In genomic region chr1:149936076-149936991, GRCh38 we compare ENCODE assay signal across 1 cellular context.
TF ChIP-seq lines count a peak whose summit lies in the region.

TSS of gene MTMR11 (minus strand) at chr1:149936879. CDS start at chr1:149936647, 232 bp downstream.

TF ChIP-seq in HEK293, 187 proteins besides CTCF, POLR2A, EP300 and RAD21 (continued from another document):
- TF ChIP-seq ZBTB11 (tag by site-specific recombination; conservative IDR thresholded peaks at IDR 0.05; ENCODE audit: low read depth) (no peak), ZSCAN23 (tag by site-specific recombination; IDR thresholded peaks at IDR 0.05) (no peak), ZBTB17 (tag by site-specific recombination; IDR thresholded peaks at IDR 0.05) (peak; percentile 89), ZNF776 (tag by site-specific recombination; IDR thresholded peaks at IDR 0.05; ENCODE audit: borderline replicate concordance) (no peak), ZBTB48 (tag by site-specific recombination; IDR thresholded peaks at IDR 0.05) (peak; percentile 64), ZNF624 (tag by site-specific recombination; IDR thresholded peaks at IDR 0.05) (no peak), ZFP41 (tag by site-specific recombination; IDR thresholded peaks at IDR 0.05; ENCODE audit: borderline replicate concordance) (no peak), ZNF394 (tag by site-specific recombination; IDR thresholded peaks at IDR 0.05; ENCODE audit: borderline replicate concordance) (no peak), FEZF1 (tag by site-specific recombination; IDR thresholded peaks at IDR 0.05) (no peak), ZNF707 (tag by site-specific recombination; IDR thresholded peaks at IDR 0.05) (no peak), ZBTB20 (tag by site-specific recombination; IDR thresholded peaks at IDR 0.05) (no peak), IKZF3 (tag by site-specific recombination; IDR thresholded peaks at IDR 0.05) (no peak), SP3 (tag by site-specific recombination; IDR thresholded peaks at IDR 0.05) (peak; percentile 9), ZNF335 (tag by site-specific recombination; conservative IDR thresholded peaks at IDR 0.05) (peak; percentile 69), ZBTB10 (tag by site-specific recombination; IDR thresholded peaks at IDR 0.05) (0 out of 2 replicates have a peak, but pooled peaks have one; percentile 27), ZNF350 (tag by site-specific recombination; IDR thresholded peaks at IDR 0.05) (no peak), SP2 (tag by site-specific recombination; IDR thresholded peaks at IDR 0.05) (no peak; the same call in 1 of the 2 replicates), ZSCAN18 (tag by site-specific recombination; IDR thresholded peaks at IDR 0.05) (no peak), KLF9 (tag by site-specific recombination; IDR thresholded peaks at IDR 0.05; ENCODE audit: low read depth) (peak; percentile 47; the same call in 1 of the 2 replicates), GLIS1 (tag by site-specific recombination; IDR thresholded peaks at IDR 0.05) (no peak), PRDM2 (tag by site-specific recombination; IDR thresholded peaks at IDR 0.05; ENCODE audit: borderline replicate concordance) (no peak), ZNF777 (tag by site-specific recombination; IDR thresholded peaks at IDR 0.05; ENCODE audit: borderline replicate concordance) (0 out of 2 replicates have a peak, but pooled peaks have one; percentile 16), ZBTB8A (tag by site-specific recombination; IDR thresholded peaks at IDR 0.05) (no peak), ZFP69B (tag by site-specific recombination; IDR thresholded peaks at IDR 0.05) (no peak), ZBTB6 (tag by site-specific recombination; IDR thresholded peaks at IDR 0.05) (peak; percentile 40; the same call in 1 of the 2 replicates)
